ENCODE assay signal across 8 cellular contexts in genomic region chr9:38423939-38424843, GRCh38. TPM values are rescaled to one million over a fixed set of nuclear protein-coding genes. Genes with fewer than 3 reads are reported as not detected.
DNase-seq lines count a peak whose midpoint lies in the region; ATAC-seq and TF ChIP-seq lines count a peak whose summit lies in the region.

TSS of gene IGFBPL1 (minus strand) at chr9:38424454. CDS start at chr9:38424424, 30 bp downstream.

- no peaks in the 10 kb centered on the region for H3K9me3 Mint-ChIP-seq in Caco-2 (ENCODE audit: unreplicated experiment)

- H3K9me3 ChIP-seq in Caco-2 (no peaks in the 10 kb centered on the region), GM23248 (ENCODE audit: low read depth) (no peaks in the 10 kb centered on the region), osteoblast (ENCODE audit: low read depth, low read length) (no peaks in the 10 kb centered on the region)

- no peaks in the 10 kb centered on the region for H4K20me1 ChIP-seq in GM23248 (ENCODE audit: insufficient read depth)
- H4K20me1 ChIP-seq in osteoblast (ENCODE audit: insufficient read depth, low read length): no peaks in the 10 kb centered on the region

- peak within 1 kb of the TSS; percentile 76 for H3K4me2 ChIP-seq in GM23248 (ENCODE audit: unreplicated experiment)
- peak within 1 kb of the TSS; percentile 53 for H3K4me2 ChIP-seq in osteoblast (ENCODE audit: insufficient read depth, low read length)

- no peak within 1 kb of the TSS for H3K27ac ChIP-seq in GM23248
- no peak within 1 kb of the TSS for H3K27ac ChIP-seq in osteoblast (ENCODE audit: low read depth, low read length)

- no peaks in the 10 kb centered on the region for H3K36me3 ChIP-seq in Caco-2 (ENCODE audit: control insufficient read depth, insufficient read depth, low read length)
- no peaks in the 10 kb centered on the region for H3K36me3 ChIP-seq in GM23248 (ENCODE audit: low read depth)
- no peaks in the 10 kb centered on the region for H3K36me3 ChIP-seq in osteoblast (ENCODE audit: insufficient read depth, low read length)

- no peak within 1 kb of the TSS for H3K9ac ChIP-seq in GM23248

- no peaks in the 10 kb centered on the region for H3F3A ChIP-seq in GM23248 (ENCODE audit: insufficient read depth)

- no peaks in the 10 kb centered on the region for H3K4me1 Mint-ChIP-seq in Caco-2 (ENCODE audit: low read depth, unreplicated experiment)

- no peaks in the 10 kb centered on the region for H3K36me3 Mint-ChIP-seq in Caco-2 (ENCODE audit: insufficient read depth, unreplicated experiment)

- H3K9me2 ChIP-seq in GM23248 (ENCODE audit: insufficient read depth): no peaks in the 10 kb centered on the region

- no peaks in the 10 kb centered on the region for H3K4me1 ChIP-seq in Caco-2
- no peaks in the 10 kb centered on the region for H3K4me1 ChIP-seq in GM23248 (ENCODE audit: insufficient read depth)
- H3K4me1 ChIP-seq in osteoblast (ENCODE audit: insufficient read depth, low read length): no peaks in the 10 kb centered on the region

- in situ Hi-C loops in GM23248 (cut with MboI): no loop called here

- no TSS peak for BruUV-seq in Caco-2 (replicated peaks; lab: Mats Ljungman, UMichigan)

- intact Hi-C loops in Caco-2 (cut with micrococcal nuclease; ENCODE audit: unreplicated experiment): no loop called here

- no peak for ATAC-seq in GM21447 (IDR thresholded peaks at IDR 0.05; ENCODE audit: unreplicated experiment)

- WGBS in GM23248 (ENCODE audit: low coverage in 1 of 2, low lambda C conversion rate in 2 of 2, missing lambda C conversion rate in 2 of 2), 2 experiments: 2 to 3% methylated on average over 56 to 86 of the region's 118 CpGs

- CTCF ChIA-PET in Caco-2 (lab: Charles Lee): no interaction called here

- peak within 1 kb of the TSS; percentile 58 for H3K4me3 Mint-ChIP-seq in Caco-2 (ENCODE audit: unreplicated experiment)

- H2AFZ ChIP-seq in GM23248: 0 out of 2 replicates have a peak within 1 kb of the TSS, but pooled peaks have one; percentile 66
- no peak within 1 kb of the TSS for H2AFZ ChIP-seq in osteoblast (ENCODE audit: low read length)

- H3K4me3 ChIP-seq in Caco-2 (ENCODE audit: low read depth, low read length) (peak within 1 kb of the TSS; percentile 24), GM23248 (peak within 1 kb of the TSS; percentile 64), osteoblast (ENCODE audit: insufficient read depth, low read length) (peak within 1 kb of the TSS; percentile 50)

- DNase-seq in Caco-2 (peak in 1 of 2 experiments; percentile 21), GM23248 (peak; percentile 55), SK-N-DZ (ENCODE audit: low spot score) (peak; percentile 80), germinal center (ENCODE audit: low spot score) (peak; percentile 38), osteoblast (ENCODE audit: insufficient read length, low spot score, missing footprints) (peak; percentile 92), T-helper 9 cell (no peak), SKM-1 treated with dmso at 0.1 percent for 144 hours (lab: John Stamatoyannopoulos, UW; ENCODE audit: unreplicated experiment) (no peak)

- no peak within 1 kb of the TSS for H3K27ac Mint-ChIP-seq in Caco-2 (ENCODE audit: unreplicated experiment)

- no peak for TF ChIP-seq CTCF in Caco-2 (IDR thresholded peaks at IDR 0.05; ENCODE audit: insufficient read depth in 1 of 2, low read depth in 1 of 2, low read length in 1 of 2, severe bottlenecking in 1 of 2, unreplicated experiment in 1 of 2)
- TF ChIP-seq CTCF in osteoblast (IDR thresholded peaks at IDR 0.05; ENCODE audit: extremely low read depth, low read depth, low read length): no peak

- POLR2A ChIA-PET in Caco-2 (lab: Charles Lee): no interaction called here

- H3K27me3 ChIP-seq in Caco-2 (replicated peaks; ENCODE audit: control insufficient read depth, insufficient read depth, low read length) (no peaks in the 10 kb centered on the region), GM23248 (replicated peaks; ENCODE audit: insufficient read depth) (peaks cover 47% of the 10 kb centered on the region), osteoblast (ENCODE audit: insufficient read depth, low read length) (peaks cover 62% of the 10 kb centered on the region)

- H3K27me3 Mint-ChIP-seq in Caco-2 (ENCODE audit: insufficient read depth, unreplicated experiment): peaks cover 6% of the 10 kb centered on the region

- H3K79me2 ChIP-seq in GM23248 (ENCODE audit: insufficient read depth) (no peaks in the 10 kb centered on the region), osteoblast (ENCODE audit: insufficient read depth, low read length) (no peaks in the 10 kb centered on the region)

RNA-seq across cellular contexts. Expression of gene IGFBPL1, which starts in this region (rescaled TPM):
- total RNA-seq in Caco-2 (2022): 1.3 and 1.6 TPM in 2 replicates
- 0.76 TPM in 1 of 2 replicates, not detected in the other for total RNA-seq in GM23248 (2014; rRNA removed; shearing (Covaris generic))
- polyA plus RNA-seq in GM23248 (2016; fragmentation: Nextera tagmentation; extraction: Ambion mirVana): 0.34 and 0.35 TPM in 2 replicates
- polyA plus RNA-seq in SK-N-DZ (2014; cell fraction: cytosol; rRNA removed): 247 and 312 TPM in 2 replicates
- polyA plus RNA-seq in SK-N-DZ (2014; cell fraction: nucleus; rRNA removed): 83.4 and 98.5 TPM in 2 replicates
- 0.36 TPM in 1 of 2 replicates, not detected in the other for total RNA-seq in osteoblast

Comparison
In these comparisons a context has a peak if more than half of its experiments do, and no peak if none do; other contexts are left out.
1. Peak in DNase-seq, H3K4me3 ChIP-seq and H3K4me2 ChIP-seq in GM23248; RNA of the gene not detected or under 1 TPM.
2. Peak in DNase-seq, H3K4me3 ChIP-seq and H3K4me2 ChIP-seq in osteoblast; RNA of the gene not detected or under 1 TPM.
3. DNase-seq: peak in SK-N-DZ (single experiment) and germinal center (single experiment); none in T-helper 9 cell (single experiment) and SKM-1 treated with dmso at 0.1 percent for 144 hours (single experiment).
4. Peak in every context shown above with its lines, with median percentiles within 50 percentile points of each other: H3K4me3 ChIP-seq.